Comparison of ENCODE assay signal across 1 cellular context in the genomic region with DNA sequence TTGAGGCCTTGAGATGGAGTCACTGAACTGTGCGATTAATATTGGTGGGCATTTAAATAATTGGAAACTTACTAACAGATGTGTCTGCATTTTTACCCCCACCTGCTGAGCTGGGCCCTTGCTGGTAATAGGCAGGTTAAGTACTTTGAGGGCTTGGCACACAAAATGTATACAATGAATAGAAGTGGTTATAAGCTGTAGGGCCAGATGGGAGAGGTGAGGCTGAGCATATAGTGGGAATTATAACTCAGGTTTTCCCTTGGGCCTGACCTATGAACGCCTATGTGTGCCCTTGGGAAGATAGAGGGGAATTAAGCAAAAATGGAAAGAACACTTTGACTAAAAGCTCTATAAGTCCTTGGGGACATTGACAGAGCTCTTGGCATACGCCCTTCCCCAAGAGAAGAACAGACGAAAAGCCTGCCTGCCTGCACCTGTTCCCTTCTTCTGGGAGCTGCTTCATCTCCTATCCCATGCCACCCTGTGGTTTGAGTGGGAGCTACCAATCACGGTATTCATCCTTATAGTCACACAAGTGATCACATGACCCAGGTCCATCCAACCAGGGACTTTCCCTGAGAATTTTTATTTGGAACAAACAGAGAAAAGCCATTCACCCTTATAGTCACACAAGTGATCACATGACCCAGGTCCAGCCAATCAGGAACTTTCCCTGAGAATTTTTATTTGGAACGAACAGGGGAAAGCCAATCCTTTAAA.
TF ChIP-seq lines count a peak whose summit lies in the region.

No MANE protein-coding gene starts in this region.

TF ChIP-seq in A549, 52 proteins besides CTCF, POLR2A, EP300 and RAD21:
- TF ChIP-seq FOXS1 (CRISPR knock-in tag; IDR thresholded peaks at IDR 0.05) (no peak), ZSCAN20 (CRISPR knock-in tag; IDR thresholded peaks at IDR 0.05) (no peak), NFE2L2 (conservative IDR thresholded peaks at IDR 0.05; ENCODE audit: low read length) (no peak)
- TF ChIP-seq, protein P1, sequence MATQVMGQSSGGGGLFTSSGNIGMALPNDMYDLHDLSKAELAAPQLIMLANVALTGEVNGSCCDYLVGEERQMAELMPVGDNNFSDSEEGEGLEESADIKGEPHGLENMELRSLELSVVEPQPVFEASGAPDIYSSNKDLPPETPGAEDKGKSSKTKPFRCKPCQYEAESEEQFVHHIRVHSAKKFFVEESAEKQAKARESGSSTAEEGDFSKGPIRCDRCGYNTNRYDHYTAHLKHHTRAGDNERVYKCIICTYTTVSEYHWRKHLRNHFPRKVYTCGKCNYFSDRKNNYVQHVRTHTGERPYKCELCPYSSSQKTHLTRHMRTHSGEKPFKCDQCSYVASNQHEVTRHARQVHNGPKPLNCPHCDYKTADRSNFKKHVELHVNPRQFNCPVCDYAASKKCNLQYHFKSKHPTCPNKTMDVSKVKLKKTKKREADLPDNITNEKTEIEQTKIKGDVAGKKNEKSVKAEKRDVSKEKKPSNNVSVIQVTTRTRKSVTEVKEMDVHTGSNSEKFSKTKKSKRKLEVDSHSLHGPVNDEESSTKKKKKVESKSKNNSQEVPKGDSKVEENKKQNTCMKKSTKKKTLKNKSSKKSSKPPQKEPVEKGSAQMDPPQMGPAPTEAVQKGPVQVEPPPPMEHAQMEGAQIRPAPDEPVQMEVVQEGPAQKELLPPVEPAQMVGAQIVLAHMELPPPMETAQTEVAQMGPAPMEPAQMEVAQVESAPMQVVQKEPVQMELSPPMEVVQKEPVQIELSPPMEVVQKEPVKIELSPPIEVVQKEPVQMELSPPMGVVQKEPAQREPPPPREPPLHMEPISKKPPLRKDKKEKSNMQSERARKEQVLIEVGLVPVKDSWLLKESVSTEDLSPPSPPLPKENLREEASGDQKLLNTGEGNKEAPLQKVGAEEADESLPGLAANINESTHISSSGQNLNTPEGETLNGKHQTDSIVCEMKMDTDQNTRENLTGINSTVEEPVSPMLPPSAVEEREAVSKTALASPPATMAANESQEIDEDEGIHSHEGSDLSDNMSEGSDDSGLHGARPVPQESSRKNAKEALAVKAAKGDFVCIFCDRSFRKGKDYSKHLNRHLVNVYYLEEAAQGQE (IDR thresholded peaks at IDR 0.05): no peak
- TF ChIP-seq, protein P2, sequence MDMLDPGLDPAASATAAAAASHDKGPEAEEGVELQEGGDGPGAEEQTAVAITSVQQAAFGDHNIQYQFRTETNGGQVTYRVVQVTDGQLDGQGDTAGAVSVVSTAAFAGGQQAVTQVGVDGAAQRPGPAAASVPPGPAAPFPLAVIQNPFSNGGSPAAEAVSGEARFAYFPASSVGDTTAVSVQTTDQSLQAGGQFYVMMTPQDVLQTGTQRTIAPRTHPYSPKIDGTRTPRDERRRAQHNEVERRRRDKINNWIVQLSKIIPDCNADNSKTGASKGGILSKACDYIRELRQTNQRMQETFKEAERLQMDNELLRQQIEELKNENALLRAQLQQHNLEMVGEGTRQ (IDR thresholded peaks at IDR 0.05): peak; percentile 57
